1 cellular context compared by ENCODE assay signal in genomic region chr20:38680492-38681118, GRCh38.
TF ChIP-seq lines count a peak whose summit lies in the region.

No MANE protein-coding gene starts in this region.

TF ChIP-seq in K562, 482 proteins besides CTCF, POLR2A, EP300 and RAD21 (continued from another document):
- TF ChIP-seq MLLT1 (IDR thresholded peaks at IDR 0.05) (no peak), STAT6 (CRISPR knock-in tag; IDR thresholded peaks at IDR 0.05) (no peak), ZNF561 (CRISPR knock-in tag; conservative IDR thresholded peaks at IDR 0.05) (no peak), CREM (IDR thresholded peaks at IDR 0.05; ENCODE audit: low read depth) (0 out of 2 replicates have a peak, but pooled peaks have one; percentile 13), BRF2 (IDR thresholded peaks at IDR 0.05; ENCODE audit: borderline replicate concordance, insufficient read depth, insufficient read length) (no peak)
